In the genomic region with DNA sequence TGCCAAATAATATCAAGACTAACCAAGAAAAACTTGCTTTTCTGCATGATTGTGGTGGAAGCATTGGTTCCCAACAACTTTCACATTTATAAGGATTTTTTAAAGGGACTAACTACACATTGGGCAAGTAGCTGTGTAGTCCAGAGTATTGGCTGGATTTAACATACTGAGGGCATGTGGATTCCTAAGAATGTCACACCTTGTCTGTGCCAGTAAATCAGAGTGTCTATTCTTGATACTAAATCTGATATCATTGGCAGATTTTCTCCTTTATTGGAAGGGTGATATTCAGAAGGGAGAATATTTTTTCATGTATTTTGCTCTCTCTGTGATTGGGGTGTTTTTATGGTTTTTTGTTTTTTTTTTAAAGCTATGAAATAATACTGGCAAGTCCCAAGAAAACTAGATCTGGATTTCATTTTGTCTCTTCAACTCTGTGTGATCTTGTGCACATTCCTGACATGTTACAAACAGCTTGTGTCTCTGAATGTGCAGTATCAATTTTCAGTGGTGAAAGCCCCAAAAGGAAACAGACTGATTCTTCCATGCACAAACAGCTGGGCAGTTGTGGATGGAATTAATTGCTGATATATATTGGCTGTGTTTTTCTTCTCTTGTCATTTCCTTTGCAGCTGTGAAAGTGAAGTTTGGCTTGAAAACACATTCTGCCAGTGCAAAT, we compare ENCODE assay signal across 8 cellular contexts.
A peak's percentile ranks its signal among the peaks of the same experiment; 100 is the strongest.
DNase-seq lines count a peak whose midpoint lies in the region; TF ChIP-seq lines count a peak whose summit lies in the region.

No MANE protein-coding gene starts in this region.

- no peaks in the 10 kb centered on the region for H3K36me3 ChIP-seq in CD8-positive, alpha-beta memory T cell (ENCODE audit: insufficient read depth, low read length)
- no peaks in the 10 kb centered on the region for H3K36me3 ChIP-seq in PC-9 (ENCODE audit: low read depth)
- H3K36me3 ChIP-seq in endodermal cell (ENCODE audit: control insufficient read depth, insufficient read depth, low read length): no peaks in the 10 kb centered on the region

- H3K4me3 ChIP-seq in CD8-positive, alpha-beta memory T cell (ENCODE audit: low read length): peak overlapping the region; percentile 3
- H3K4me3 ChIP-seq in PC-9 (no peak overlapping the region), endodermal cell (ENCODE audit: low read length) (no peak overlapping the region)

- H3K27me3 Mint-ChIP-seq in CD8-positive, alpha-beta memory T cell: no peaks in the 10 kb centered on the region
- no peaks in the 10 kb centered on the region for H3K27me3 Mint-ChIP-seq in endodermal cell (ENCODE audit: insufficient read depth)
- H3K27me3 Mint-ChIP-seq in glutamatergic neuron (ENCODE audit: unreplicated experiment): peaks cover 1% of the 10 kb centered on the region

- no peaks in the 10 kb centered on the region for H3K9me3 Mint-ChIP-seq in CD8-positive, alpha-beta memory T cell
- H3K9me3 Mint-ChIP-seq in endodermal cell (no peaks in the 10 kb centered on the region), glutamatergic neuron (ENCODE audit: unreplicated experiment) (no peaks in the 10 kb centered on the region)

- peaks cover 0 to 3% (median 0%) of the 10 kb centered on the region in 3 donors for H3K36me3 Mint-ChIP-seq in CD8-positive, alpha-beta memory T cell
- H3K36me3 Mint-ChIP-seq in endodermal cell (ENCODE audit: low read depth) (no peaks in the 10 kb centered on the region), glutamatergic neuron (ENCODE audit: unreplicated experiment) (no peaks in the 10 kb centered on the region)

- POLR2A ChIA-PET in CD8-positive, alpha-beta memory T cell (lab: Charles Lee): interaction anchor here (1.2 kb wide), 1 partner anchor 65 kb away, joined by 3 read pairs; no protein-coding TSS in a partner anchor
- POLR2A ChIA-PET in PC-9 (lab: Charles Lee; ENCODE audit: unreplicated experiment): interaction anchor here (0.7 kb wide), 1 partner anchor 831 kb away, joined by 7 read pairs; no protein-coding TSS in a partner anchor

- no peak overlapping the region for H2AFZ ChIP-seq in PC-9

- H3K9ac ChIP-seq in endodermal cell (ENCODE audit: extremely low read depth, low read length, poor library complexity, severe bottlenecking): no peak overlapping the region

- no peaks in the 10 kb centered on the region for H3K27me3 ChIP-seq in CD8-positive, alpha-beta memory T cell (ENCODE audit: insufficient read depth, low read length, poor library complexity, severe bottlenecking)
- H3K27me3 ChIP-seq in PC-9 (ENCODE audit: insufficient read depth, low read depth) (no peaks in the 10 kb centered on the region), endodermal cell (ENCODE audit: control insufficient read depth, insufficient read depth, low read length, poor library complexity, severe bottlenecking) (no peaks in the 10 kb centered on the region)

- peaks cover 84 to 96% (median 94%) of the 10 kb centered on the region in 3 donors for H3K4me1 Mint-ChIP-seq in CD8-positive, alpha-beta memory T cell
- H3K4me1 Mint-ChIP-seq in endodermal cell (peaks cover 69% of the 10 kb centered on the region), glutamatergic neuron (ENCODE audit: low read depth, unreplicated experiment) (peaks cover 11% of the 10 kb centered on the region)

- no peak overlapping the region for H3K27ac ChIP-seq in CD8-positive, alpha-beta memory T cell (ENCODE audit: low read depth, low read length)
- H3K27ac ChIP-seq in PC-9 (no peak overlapping the region), endodermal cell (ENCODE audit: low read depth, low read length) (peak overlapping the region; percentile 14)

- no peaks in the 10 kb centered on the region for H3K9me3 ChIP-seq in CD8-positive, alpha-beta memory T cell (ENCODE audit: low read length)
- H3K9me3 ChIP-seq in PC-9 (ENCODE audit: insufficient read depth, low read depth) (no peaks in the 10 kb centered on the region), endodermal cell (ENCODE audit: control insufficient read depth, low read length) (no peaks in the 10 kb centered on the region)

- H3K4me2 ChIP-seq in PC-9: peak overlapping the region; percentile 8; the same call in 1 of the 2 replicates

- no TSS peak for BruUV-seq in PC-9 (replicated peaks; lab: Mats Ljungman, UMichigan)

- peaks cover 92% of the 10 kb centered on the region for H3K4me1 ChIP-seq in CD8-positive, alpha-beta memory T cell (ENCODE audit: insufficient read depth, low read length)
- H3K4me1 ChIP-seq in PC-9 (replicated peaks; ENCODE audit: insufficient read depth) (peaks cover 41% of the 10 kb centered on the region), endodermal cell (ENCODE audit: control insufficient read depth, insufficient read depth, low read length) (peaks cover 34% of the 10 kb centered on the region)

- DNase-seq in CD8-positive, alpha-beta memory T cell: no peak
- DNase-seq in PC-9 (peak in 1 of 2 experiments; percentile 38), endodermal cell (no peak), non-pigmented ciliary epithelial cell (ENCODE audit: low read depth) (peak; percentile 76), GM10266 (ENCODE audit: extremely low spot score) (no peak), glutamatergic neuron (no peak), NCI-H2081 treated with DMSO at 0.1 percent for 48 hours (lab: John Stamatoyannopoulos, UW) (no peak), NCI-H526 (lab: John Stamatoyannopoulos, UW) (no peak)

- H3K9me2 ChIP-seq in PC-9 (ENCODE audit: insufficient read depth): no peaks in the 10 kb centered on the region

- intact Hi-C loops in PC-9 (cut with micrococcal nuclease; ENCODE audit: unreplicated experiment): loop anchor here (5.0 kb wide), 1 partner anchor 153 kb away; a partner anchor contains a TSS

- peak overlapping the region; percentile 9 to 75 (median 52) for H3K27ac Mint-ChIP-seq in CD8-positive, alpha-beta memory T cell
- H3K27ac Mint-ChIP-seq in endodermal cell (peak overlapping the region; percentile 48), glutamatergic neuron (ENCODE audit: unreplicated experiment) (no peak overlapping the region)

- H3K79me2 ChIP-seq in PC-9 (ENCODE audit: low read depth): no peaks in the 10 kb centered on the region

- H3F3A ChIP-seq in PC-9 (ENCODE audit: insufficient read depth, low read depth): peaks cover 16% of the 10 kb centered on the region

- H4K20me1 ChIP-seq in PC-9 (ENCODE audit: insufficient read depth): no peaks in the 10 kb centered on the region

- CTCF ChIA-PET in CD8-positive, alpha-beta memory T cell (lab: Charles Lee): interaction anchor here (0.8 to 3.0 kb wide), 5 partner anchors 9 to 191 kb away, joined by 3 to 9 read pairs (median 4); a partner anchor contains a TSS
- CTCF ChIA-PET in PC-9 (lab: Charles Lee): no interaction called here

- peak overlapping the region; percentile 7 to 47 (median 18) for H3K4me3 Mint-ChIP-seq in CD8-positive, alpha-beta memory T cell
- no peak overlapping the region for H3K4me3 Mint-ChIP-seq in endodermal cell
- H3K4me3 Mint-ChIP-seq in glutamatergic neuron (ENCODE audit: unreplicated experiment): no peak overlapping the region

- TF ChIP-seq CTCF in PC-9 (conservative IDR thresholded peaks at IDR 0.05) (no peak), endodermal cell (conservative IDR thresholded peaks at IDR 0.05) (no peak), GM10266 (IDR thresholded peaks at IDR 0.05; ENCODE audit: control insufficient read depth, insufficient read depth, low read depth, missing control alignments) (no peak), glutamatergic neuron (IDR thresholded peaks at IDR 0.05; ENCODE audit: partially characterized antibody, unreplicated experiment) (no peak)

Comparison
In these comparisons a context has a peak if more than half of its experiments do, and no peak if none do; other contexts are left out.
1. H3K4me3 Mint-ChIP-seq: peak in CD8-positive, alpha-beta memory T cell (7 of 7); none in endodermal cell (single experiment) and glutamatergic neuron (single experiment).